ENCODE assay signal across 18 cellular contexts in genomic region chr18:79241755-79242154, GRCh38.
DNase-seq lines count a peak whose midpoint lies in the region; TF ChIP-seq lines count a peak whose summit lies in the region.
"Had no signal": no experiment of that assay in that cellular context is flagged by ENCODE, and none has a peak within 500 bp of the region (broad histone marks: within the 10 kb centered on the region; RNA-seq: fewer than 3 reads in every experiment).

No MANE protein-coding gene starts in this region.

- H3K36me3 ChIP-seq in A673 (ENCODE audit: insufficient read depth, low read length, poor library complexity, severe bottlenecking) = no peaks in the 10 kb centered on the region
- no peaks in the 10 kb centered on the region for H3K36me3 ChIP-seq in uterus
- H3K36me3 ChIP-seq: upper lobe of right lung had no signal

- H3K4me1 ChIP-seq in A673 (ENCODE audit: insufficient read depth, low read length, poor library complexity, severe bottlenecking) = peaks cover 24% of the 10 kb centered on the region
- no peaks in the 10 kb centered on the region for H3K4me1 ChIP-seq in uterus
- H3K4me1 ChIP-seq: upper lobe of right lung had no signal

- CTCF ChIA-PET in A673 (lab: Charles Lee) = no interaction called here

- intact Hi-C loops in A673 (cut with micrococcal nuclease; ENCODE audit: unreplicated experiment) = loop anchor here (5.0 to 10.0 kb wide), 2 partner anchors 174 to 257 kb away; partner anchors contain the start of gene ATP9B
- intact Hi-C loops in uterus (cut with DNase I; ENCODE audit: low total_unique reads) = no loop called here

- no TSS peak for BruUV-seq in A673 (replicated peaks; lab: Mats Ljungman, UMichigan)

- peaks cover 21% of the 10 kb centered on the region for H3K27me3 ChIP-seq in A673 (replicated peaks; ENCODE audit: insufficient read depth, low read depth, low read length, poor library complexity)
- no peaks in the 10 kb centered on the region for H3K27me3 ChIP-seq in uterus
- H3K27me3 ChIP-seq: upper lobe of right lung had no signal

- DNase-seq in A673 (ENCODE audit: low spot score) = peak; percentile 21
- peak; percentile 44 for DNase-seq in DMS153 (lab: John Stamatoyannopoulos, UW)
- peak; percentile 87 for DNase-seq in NCI-H1417 treated with DMSO at 0.1 percent for 48 hours (lab: John Stamatoyannopoulos, UW)
- peak; percentile 95 for DNase-seq in NCI-H748 treated with DMSO at 0.1 percent for 48 hours (lab: John Stamatoyannopoulos, UW)
- no peak for DNase-seq in uterus
- no peak for DNase-seq in NCI-H1694 (lab: John Stamatoyannopoulos, UW)
- DNase-seq in GOT3 (lab: John Stamatoyannopoulos, UW) = no peak
- DNase-seq: activated CD4-positive, alpha-beta T cell treated with anti-CD3 and anti-CD28 coated beads for 36 hours; CD4-positive, alpha-beta T cell; DND-41; HFFc6; KBM-7; mammary epithelial cell; NCI-H1048; stimulated activated CD4-positive, alpha-beta T cell treated with anti-CD3 and anti-CD28 coated beads, Interleukin-1b, Interleukin-23, amount 100 ng/mL, for 48 hours; substantia nigra; upper lobe of right lung had no signal

- no peak for TF ChIP-seq POLR2A in uterus (IDR thresholded peaks at IDR 0.05)

- no peak overlapping the region for H3K4me3 ChIP-seq in A673 (ENCODE audit: low read depth, low read length, poor library complexity, severe bottlenecking)
- no peak overlapping the region for H3K4me3 ChIP-seq in uterus
- H3K4me3 ChIP-seq: skin epidermis, upper lobe of right lung had no signal

- POLR2A ChIA-PET in A673 (lab: Charles Lee; ENCODE audit: low non-redundant PET) = no interaction called here

- H3K27ac ChIP-seq in A673 (ENCODE audit: low read depth, low read length, poor library complexity, severe bottlenecking) = no peak overlapping the region
- H3K27ac ChIP-seq in uterus = no peak overlapping the region
- H3K27ac ChIP-seq: skin epidermis, upper lobe of right lung had no signal

- H3K9me3 ChIP-seq in A673 (ENCODE audit: low read depth, low read length, poor library complexity, severe bottlenecking) (no peaks in the 10 kb centered on the region), uterus (no peaks in the 10 kb centered on the region)
- H3K9me3 ChIP-seq: upper lobe of right lung had no signal

- no peak for TF ChIP-seq CTCF in A673 (conservative IDR thresholded peaks at IDR 0.05; ENCODE audit: low read depth, low read length)
- TF ChIP-seq CTCF in uterus (IDR thresholded peaks at IDR 0.05) = no peak

Comparison
In these comparisons a context has a peak if more than half of its experiments do, and no peak if none do; other contexts are left out.
1. DNase-seq: peak in A673 (single experiment), DMS153 (single experiment), NCI-H1417 treated with DMSO at 0.1 percent for 48 hours (single experiment) and NCI-H748 treated with DMSO at 0.1 percent for 48 hours (single experiment); none in uterus (0 of 2), NCI-H1694 (single experiment) and GOT3 (single experiment).